8 cellular contexts compared by ENCODE assay signal in genomic region chr6:128521302-128521632, GRCh38. TPM values are rescaled to one million over a fixed set of nuclear protein-coding genes. Genes with fewer than 3 reads are reported as not detected.
DNase-seq lines count a peak whose midpoint lies in the region; ATAC-seq and TF ChIP-seq lines count a peak whose summit lies in the region.

No MANE protein-coding gene starts in this region.

- H3K36me3 Mint-ChIP-seq in natural killer cell: no peaks in the 10 kb centered on the region

- H3K4me3 ChIP-seq in AG09309 (ENCODE audit: control insufficient read depth, low read depth, low read length) (peak overlapping the region; percentile 97), LNCaP clone FGC (ENCODE audit: low read depth, low read length) (peak overlapping the region; percentile 64), dorsolateral prefrontal cortex (peak overlapping the region; percentile 50 to 96 (median 87))

- ATAC-seq in natural killer cell (no peak), GM21619 (IDR thresholded peaks at IDR 0.05; ENCODE audit: unreplicated experiment) (no peak), GM21360 (IDR thresholded peaks at IDR 0.05; ENCODE audit: unreplicated experiment) (no peak)

- H3K4me3 Mint-ChIP-seq in natural killer cell: peak overlapping the region; percentile 82

- H3K27ac ChIP-seq in dorsolateral prefrontal cortex: peak overlapping the region in 58 of 59 donors; percentile 72 to 98 (median 95)

- DNase-seq in AG09309 (ENCODE audit: low read depth) (no peak), LNCaP clone FGC (ENCODE audit: low read depth) (no peak), dorsolateral prefrontal cortex (no peak), natural killer cell (no peak), NCI-H1417 (lab: John Stamatoyannopoulos, UW) (no peak), GM10266 (ENCODE audit: extremely low spot score) (no peak)

- H3K27me3 ChIP-seq in dorsolateral prefrontal cortex: no peaks in the 10 kb centered on the region

- no peaks in the 10 kb centered on the region for H3K9me3 Mint-ChIP-seq in natural killer cell

- intact Hi-C loops in dorsolateral prefrontal cortex (cut with DNase I) (loop anchor here (5.0 to 10.0 kb wide), 5 partner anchors 194 to 786 kb away; no protein-coding TSS in a partner anchor), natural killer cell (cut with micrococcal nuclease) (no loop called here)

- H3K27ac Mint-ChIP-seq in natural killer cell: no peak overlapping the region

- peaks cover 42 to 82% of the 10 kb centered on the region in 2 donors for H3K27me3 Mint-ChIP-seq in natural killer cell (ENCODE audit: low read depth in 2 of 2)

- H3K4me1 Mint-ChIP-seq in natural killer cell: peaks cover 22 to 25% of the 10 kb centered on the region in 2 donors

- TF ChIP-seq CTCF in AG09309 (IDR thresholded peaks at IDR 0.05; ENCODE audit: control insufficient read depth, insufficient read depth, low read depth, low read length, missing control alignments) (no peak), LNCaP clone FGC (IDR thresholded peaks at IDR 0.05; ENCODE audit: control insufficient read depth, extremely low read depth, insufficient read depth) (no peak), dorsolateral prefrontal cortex (IDR thresholded peaks at IDR 0.05 in 54 of 56, conservative IDR thresholded peaks at IDR 0.05 in 2 of 56; ENCODE audit: low read depth in 1 of 56, partially characterized antibody in 56 of 56) (no peak), natural killer cell (IDR thresholded peaks at IDR 0.05) (no peak), GM10266 (IDR thresholded peaks at IDR 0.05; ENCODE audit: control insufficient read depth, insufficient read depth, low read depth, missing control alignments) (no peak)

RNA-seq across cellular contexts. Expression of gene PTPRK, which starts 0.9 kb away (rescaled TPM):
- 100 to 1,000 TPM in 114 of 120 experiments, 10 to 100 TPM in 6; 83.1 to 211 (median 136) TPM for total RNA-seq in dorsolateral prefrontal cortex
- total RNA-seq in natural killer cell: 1 to 10 TPM in 1 of 3 donors, under 1 TPM in 2; 0.14 to 1.2 (median 0.95) TPM

Comparison
In these comparisons a context has a peak if more than half of its experiments do, and no peak if none do; other contexts are left out.
1. RNA of gene PTPRK, which starts 0.9 kb away (total RNA-seq): 83.1 to 211 TPM in dorsolateral prefrontal cortex; 0.14 to 1.2 TPM in natural killer cell; every median in the first group is over 10 times any median in the second.
2. Peak in every context shown above with its lines, with median percentiles within 50 percentile points of each other: H3K4me3 ChIP-seq.